13 cellular contexts compared by ENCODE assay signal in genomic region chr2:197158138-197158537, GRCh38.
DNase-seq lines count a peak whose midpoint lies in the region; ATAC-seq and TF ChIP-seq lines count a peak whose summit lies in the region.
"Had no signal": no experiment of that assay in that cellular context is flagged by ENCODE, and none has a peak within 500 bp of the region (broad histone marks: within the 10 kb centered on the region; RNA-seq: fewer than 3 reads in every experiment).

No MANE protein-coding gene starts in this region.

- H3K27me3 ChIP-seq in liver (ENCODE audit: control insufficient read depth in 4 of 4, insufficient read depth in 4 of 4, low read length in 3 of 4) (no peaks in the 10 kb centered on the region), thoracic aorta (replicated peaks; ENCODE audit: insufficient read depth) (no peaks in the 10 kb centered on the region), body of pancreas (no peaks in the 10 kb centered on the region)
- H3K27me3 ChIP-seq: cardiac muscle cell had no signal

- H3K4me1 ChIP-seq in liver (ENCODE audit: control insufficient read depth in 4 of 4, insufficient read depth in 4 of 4, low read length in 3 of 4) (peaks cover 0 to 10% (median 4%) of the 10 kb centered on the region in 4 donors), thoracic aorta (ENCODE audit: control insufficient read depth in 1 of 2, low read depth in 2 of 2) (peaks cover 26 to 29% of the 10 kb centered on the region in 2 donors), body of pancreas (peaks cover 5% of the 10 kb centered on the region)

- TF ChIP-seq POLR2A in body of pancreas (IDR thresholded peaks at IDR 0.05): no peak

- H3K4me3 Mint-ChIP-seq in activated T-cell treated with anti-CD3 and anti-CD28 coated beads, Interleukin-2, amount 50 U/mL, for 72 hours: peak overlapping the region in 1 of 2 donors; percentile 61
- peak overlapping the region; percentile 72 for H3K4me3 Mint-ChIP-seq in activated T-helper 17 cell treated with anti-CD3 and anti-CD28 coated beads, Interleukin-2, amount 50 U/mL, for 72 hours

- no peak for ATAC-seq in activated T-cell treated with anti-CD3 and anti-CD28 coated beads, Interleukin-2, amount 50 U/mL, for 72 hours (replicated peaks in 1 of 2)
- no peak for ATAC-seq in activated T-helper 17 cell treated with anti-CD3 and anti-CD28 coated beads, Interleukin-2, amount 50 U/mL, for 72 hours (replicated peaks)
- ATAC-seq in thoracic aorta (ENCODE audit: insufficient number of reproducible peaks, low FRiP score, low read depth) (no peak), body of pancreas (no peak)

- no peaks in the 10 kb centered on the region for H3K9me3 Mint-ChIP-seq in activated T-cell treated with anti-CD3 and anti-CD28 coated beads, Interleukin-2, amount 50 U/mL, for 72 hours
- no peaks in the 10 kb centered on the region for H3K9me3 Mint-ChIP-seq in activated T-helper 17 cell treated with anti-CD3 and anti-CD28 coated beads, Interleukin-2, amount 50 U/mL, for 72 hours

- peak overlapping the region; percentile 3 for H3K27ac Mint-ChIP-seq in activated T-cell treated with anti-CD3 and anti-CD28 coated beads, Interleukin-2, amount 50 U/mL, for 72 hours
- peak overlapping the region; percentile 88 for H3K27ac Mint-ChIP-seq in activated T-helper 17 cell treated with anti-CD3 and anti-CD28 coated beads, Interleukin-2, amount 50 U/mL, for 72 hours

- H3K36me3 ChIP-seq in liver (ENCODE audit: control insufficient read depth in 4 of 4, insufficient read depth in 3 of 4, low read depth in 1 of 4, low read length in 3 of 4): no peaks in the 10 kb centered on the region
- H3K36me3 ChIP-seq in thoracic aorta: no peaks in the 10 kb centered on the region
- H3K36me3 ChIP-seq in body of pancreas (replicated peaks in 1 of 2; ENCODE audit: insufficient read depth in 1 of 2, low read depth in 2 of 2): no peaks in the 10 kb centered on the region
- H3K36me3 ChIP-seq: cardiac muscle cell had no signal

- WGBS in liver: 71% methylated on average over 7 of the region's 7 CpGs
- WGBS in body of pancreas, 2 donors: 81 to 84% methylated on average over 7 of the region's 7 CpGs

- H3K27me3 Mint-ChIP-seq in activated T-cell treated with anti-CD3 and anti-CD28 coated beads, Interleukin-2, amount 50 U/mL, for 72 hours (ENCODE audit: low read depth): no peaks in the 10 kb centered on the region
- no peaks in the 10 kb centered on the region for H3K27me3 Mint-ChIP-seq in activated T-helper 17 cell treated with anti-CD3 and anti-CD28 coated beads, Interleukin-2, amount 50 U/mL, for 72 hours

- no peak overlapping the region for H3K9ac ChIP-seq in liver (ENCODE audit: low read depth in 1 of 2, low read length in 2 of 2)

- intact Hi-C loops in body of pancreas (cut with DNase I): no loop called here

- no peak for TF ChIP-seq RAD21 in liver (IDR thresholded peaks at IDR 0.05)

- H3K4me1 Mint-ChIP-seq in activated T-cell treated with anti-CD3 and anti-CD28 coated beads, Interleukin-2, amount 50 U/mL, for 72 hours (ENCODE audit: low read depth): peaks cover 76% of the 10 kb centered on the region
- peaks cover 57% of the 10 kb centered on the region for H3K4me1 Mint-ChIP-seq in activated T-helper 17 cell treated with anti-CD3 and anti-CD28 coated beads, Interleukin-2, amount 50 U/mL, for 72 hours

- H3K4me3 ChIP-seq in liver (ENCODE audit: low read depth in 1 of 3, low read length in 3 of 3) (no peak overlapping the region), thoracic aorta (peak overlapping the region; percentile 60), body of pancreas (no peak overlapping the region)
- H3K4me3 ChIP-seq: cardiac muscle cell had no signal

- in situ Hi-C loops in GM13976 (cut with MboI; ENCODE audit: low sequenced_read_pairs, unreplicated experiment): no loop called here

- H3K36me3 Mint-ChIP-seq in activated T-cell treated with anti-CD3 and anti-CD28 coated beads, Interleukin-2, amount 50 U/mL, for 72 hours (ENCODE audit: insufficient read depth in 2 of 2): peaks cover 4 to 18% of the 10 kb centered on the region in 2 donors
- peaks cover 20% of the 10 kb centered on the region for H3K36me3 Mint-ChIP-seq in activated T-helper 17 cell treated with anti-CD3 and anti-CD28 coated beads, Interleukin-2, amount 50 U/mL, for 72 hours (ENCODE audit: low read depth)

- TF ChIP-seq CTCF in liver (IDR thresholded peaks at IDR 0.05; ENCODE audit: low read depth, low read length, missing input control) (no peak), thoracic aorta (IDR thresholded peaks at IDR 0.05) (no peak), GM13976 (IDR thresholded peaks at IDR 0.05; ENCODE audit: borderline replicate concordance, control extremely low read depth, extremely low read depth, insufficient read depth, missing control alignments) (no peak), body of pancreas (IDR thresholded peaks at IDR 0.05) (no peak)

- no peak for DNase-seq in activated T-cell treated with anti-CD3 and anti-CD28 coated beads, Interleukin-2, amount 50 U/mL, for 72 hours
- no peak for DNase-seq in activated T-cell treated with anti-CD3 and anti-CD28 coated beads for 4 hours
- DNase-seq in thoracic aorta (ENCODE audit: low spot score): no peak
- no peak for DNase-seq in GM13976 (ENCODE audit: low spot score)
- no peak for DNase-seq in DMS53 (lab: John Stamatoyannopoulos, UW)
- DNase-seq in body of pancreas: no peak
- DNase-seq: activated CD8-positive, alpha-beta memory T cell treated with anti-CD3 and anti-CD28 coated beads, Interleukin-2, amount 50 U/mL, for 4 hours; NCI-H2171 treated with DMSO at 0.1 percent for 48 hours; OCI-M1; T-helper 9 cell had no signal

- peak overlapping the region; percentile 19 to 48 for H3K27ac ChIP-seq in liver (ENCODE audit: low read depth in 1 of 2, low read length in 2 of 2)
- H3K27ac ChIP-seq in thoracic aorta: peak overlapping the region; percentile 10 to 65
- H3K27ac ChIP-seq in body of pancreas: no peak overlapping the region
- H3K27ac ChIP-seq: cardiac muscle cell had no signal

- H3K9me3 ChIP-seq in liver (ENCODE audit: control insufficient read depth in 4 of 4, low read length in 3 of 4): no peaks in the 10 kb centered on the region
- no peaks in the 10 kb centered on the region for H3K9me3 ChIP-seq in thoracic aorta
- H3K9me3 ChIP-seq in body of pancreas: no peaks in the 10 kb centered on the region

TF ChIP-seq in liver, 16 proteins besides CTCF, POLR2A, EP300 and RAD21:
- no peak for TF ChIP-seq SP1 (IDR thresholded peaks at IDR 0.05)
- no peak for TF ChIP-seq EGR1 (IDR thresholded peaks at IDR 0.05; ENCODE audit: low read depth in 2 of 2)
- TF ChIP-seq NR2F2 (IDR thresholded peaks at IDR 0.05): no peak
- TF ChIP-seq GABPA (IDR thresholded peaks at IDR 0.05 in 1 of 2, conservative IDR thresholded peaks at IDR 0.05 in 1 of 2): no peak
- TF ChIP-seq ZBTB33 (IDR thresholded peaks at IDR 0.05): no peak
- no peak for TF ChIP-seq RXRA (IDR thresholded peaks at IDR 0.05)
- no peak for TF ChIP-seq ATF3 (IDR thresholded peaks at IDR 0.05)
- TF ChIP-seq FOXA2 (IDR thresholded peaks at IDR 0.05): no peak
- no peak for TF ChIP-seq HNF4G (IDR thresholded peaks at IDR 0.05)
- no peak for TF ChIP-seq FOXA1 (IDR thresholded peaks at IDR 0.05)

Comparison
In these comparisons a context has a peak if more than half of its experiments do, and no peak if none do; other contexts are left out.
1. H3K27ac ChIP-seq: peak in liver (2 of 2) and thoracic aorta (2 of 2); none in body of pancreas (0 of 4).